Comparison of ENCODE assay signal across 23 cellular contexts in genomic region chr3:175731543-175731942, GRCh38.
DNase-seq lines count a peak whose midpoint lies in the region; ATAC-seq and TF ChIP-seq lines count a peak whose summit lies in the region.
"Had no signal": no experiment of that assay in that cellular context is flagged by ENCODE, and none has a peak within 500 bp of the region (broad histone marks: within the 10 kb centered on the region; RNA-seq: fewer than 3 reads in every experiment).

No MANE protein-coding gene starts in this region.

- H3K4me1 ChIP-seq in body of pancreas = peaks cover 4% of the 10 kb centered on the region
- H3K4me1 ChIP-seq in thyroid gland = peaks cover 0 to 7% of the 10 kb centered on the region in 2 donors
- H3K4me1 ChIP-seq: SJSA1 had no signal

- H3K9me3 Mint-ChIP-seq in activated CD4-positive, alpha-beta T cell treated with anti-CD3 and anti-CD28 coated beads for 36 hours (ENCODE audit: low read depth) = peaks cover 6% of the 10 kb centered on the region

- WGBS in body of pancreas, 2 donors = 22 to 40% methylated on average over 3 of the region's 3 CpGs
- whole genome bisulfite sequencing in thyroid gland, 2 donors = 22 to 41% methylated on average over 3 of the region's 3 CpGs

- intact Hi-C loops in body of pancreas (cut with DNase I) = no loop called here
- intact Hi-C loops in thyroid gland (cut with DNase I) = no loop called here
- intact Hi-C loops in activated CD4-positive, alpha-beta T cell treated with anti-CD3 and anti-CD28 coated beads for 36 hours (cut with DNase I, micrococcal nuclease) = no loop called here

- CTCF ChIA-PET in activated CD4-positive, alpha-beta T cell treated with anti-CD3 and anti-CD28 coated beads for 36 hours (lab: Charles Lee) = no interaction called here

- H3K27me3 ChIP-seq in body of pancreas = no peaks in the 10 kb centered on the region
- H3K27me3 ChIP-seq in thyroid gland = no peaks in the 10 kb centered on the region
- H3K27me3 ChIP-seq: BLaER1 treated with 17β-estradiol and CSF1 and Interleukin-3, amounts not matched to agents 10 nM and 100 nM; SJSA1 had no signal

- no peak overlapping the region for H3K27ac ChIP-seq in body of pancreas
- H3K27ac ChIP-seq in thyroid gland = no peak overlapping the region
- H3K27ac ChIP-seq: BLaER1 treated with 17β-estradiol and CSF1 and Interleukin-3, amounts not matched to agents 10 nM and 100 nM; GM23248; SJSA1 had no signal

- TF ChIP-seq POLR2A in body of pancreas (IDR thresholded peaks at IDR 0.05) (no peak), thyroid gland (IDR thresholded peaks at IDR 0.05) (no peak)

- TF ChIP-seq CTCF in LNCaP clone FGC (IDR thresholded peaks at IDR 0.05; ENCODE audit: control insufficient read depth, extremely low read depth, insufficient read depth) (no peak), body of pancreas (IDR thresholded peaks at IDR 0.05) (no peak), thyroid gland (IDR thresholded peaks at IDR 0.05) (no peak)

- H3K27ac Mint-ChIP-seq in activated CD4-positive, alpha-beta T cell treated with anti-CD3 and anti-CD28 coated beads for 36 hours = no peak overlapping the region
- H3K27ac Mint-ChIP-seq: CD8-positive, alpha-beta T cell; IgD-negative memory B cell had no signal

- DNase-seq in NCI-H2107 treated with DMSO at 0.1 percent for 48 hours (lab: John Stamatoyannopoulos, UW; ENCODE audit: unreplicated experiment) = peak; percentile 62
- no peak for DNase-seq in NCI-H2107 (lab: John Stamatoyannopoulos, UW)
- peak; percentile 97 for DNase-seq in LNCaP clone FGC (ENCODE audit: low read depth)
- peak in 3 of 4 donors; percentile 7 to 11 (median 11) for DNase-seq in body of pancreas
- peak; percentile 9 to 33 for DNase-seq in thyroid gland
- DNase-seq in activated T-cell treated with anti-CD3 and anti-CD28 coated beads, Interleukin-2, amount 50 U/mL, for 48 hours = no peak
- DNase-seq in activated CD4-positive, alpha-beta T cell treated with anti-CD3 and anti-CD28 coated beads for 36 hours = no peak
- DNase-seq: 8988T; Calu3; CD8-positive, alpha-beta T cell; EL; GF-D8; GM23248; NCI-H1436; NCI-H187 treated with DMSO at 0.1 percent for 48 hours; NCI-H446; T-helper 1 cell had no signal

- H3K4me1 Mint-ChIP-seq in activated CD4-positive, alpha-beta T cell treated with anti-CD3 and anti-CD28 coated beads for 36 hours = no peaks in the 10 kb centered on the region
- H3K4me1 Mint-ChIP-seq: IgD-negative memory B cell had no signal

- H3K4me3 ChIP-seq in LNCaP clone FGC (ENCODE audit: low read depth, low read length) = no peak overlapping the region
- no peak overlapping the region for H3K4me3 ChIP-seq in body of pancreas
- H3K4me3 ChIP-seq in thyroid gland (replicated peaks in 1 of 3) = no peak overlapping the region
- H3K4me3 ChIP-seq: BLaER1 treated with 17β-estradiol and CSF1 and Interleukin-3, amounts not matched to agents 10 nM and 100 nM; GM23248; SJSA1 had no signal

- POLR2A ChIA-PET in activated CD4-positive, alpha-beta T cell treated with anti-CD3 and anti-CD28 coated beads for 36 hours (lab: Charles Lee) = no interaction called here

- no peaks in the 10 kb centered on the region for H3K36me3 Mint-ChIP-seq in activated CD4-positive, alpha-beta T cell treated with anti-CD3 and anti-CD28 coated beads for 36 hours (ENCODE audit: low read depth)
- H3K36me3 Mint-ChIP-seq: CD8-positive, alpha-beta T cell; IgD-negative memory B cell had no signal

- no peak for ATAC-seq in body of pancreas
- ATAC-seq in GM21717 (IDR thresholded peaks at IDR 0.05; ENCODE audit: unreplicated experiment) = no peak
- no peak for ATAC-seq in activated CD4-positive, alpha-beta T cell treated with anti-CD3 and anti-CD28 coated beads for 36 hours
- ATAC-seq: CD8-positive, alpha-beta T cell; HCT116; Right ventricle myocardium inferior had no signal

- H3K36me3 ChIP-seq in body of pancreas (replicated peaks in 1 of 2; ENCODE audit: insufficient read depth in 1 of 2, low read depth in 2 of 2) (no peaks in the 10 kb centered on the region), thyroid gland (no peaks in the 10 kb centered on the region)
- H3K36me3 ChIP-seq: BLaER1 treated with 17β-estradiol and CSF1 and Interleukin-3, amounts not matched to agents 10 nM and 100 nM; SJSA1 had no signal

- H3K9me3 ChIP-seq in body of pancreas (no peaks in the 10 kb centered on the region), thyroid gland (no peaks in the 10 kb centered on the region)
- H3K9me3 ChIP-seq: SJSA1 had no signal

- H3K27me3 Mint-ChIP-seq in activated CD4-positive, alpha-beta T cell treated with anti-CD3 and anti-CD28 coated beads for 36 hours = peaks cover 2% of the 10 kb centered on the region
- H3K27me3 Mint-ChIP-seq: IgD-negative memory B cell had no signal

- H3K4me3 Mint-ChIP-seq in activated CD4-positive, alpha-beta T cell treated with anti-CD3 and anti-CD28 coated beads for 36 hours = no peak overlapping the region
- H3K4me3 Mint-ChIP-seq: CD8-positive, alpha-beta T cell; IgD-negative memory B cell had no signal

Comparison
In these comparisons a context has a peak if more than half of its experiments do, and no peak if none do; other contexts are left out.
1. DNase-seq: peak in NCI-H2107 treated with DMSO at 0.1 percent for 48 hours (single experiment), LNCaP clone FGC (single experiment), body of pancreas (3 of 4) and thyroid gland (2 of 2); none in NCI-H2107 (single experiment), activated T-cell treated with anti-CD3 and anti-CD28 coated beads, Interleukin-2, amount 50 U/mL, for 48 hours (0 of 2) and activated CD4-positive, alpha-beta T cell treated with anti-CD3 and anti-CD28 coated beads for 36 hours (single experiment).